20 cellular contexts compared by ENCODE assay signal in the genomic region with DNA sequence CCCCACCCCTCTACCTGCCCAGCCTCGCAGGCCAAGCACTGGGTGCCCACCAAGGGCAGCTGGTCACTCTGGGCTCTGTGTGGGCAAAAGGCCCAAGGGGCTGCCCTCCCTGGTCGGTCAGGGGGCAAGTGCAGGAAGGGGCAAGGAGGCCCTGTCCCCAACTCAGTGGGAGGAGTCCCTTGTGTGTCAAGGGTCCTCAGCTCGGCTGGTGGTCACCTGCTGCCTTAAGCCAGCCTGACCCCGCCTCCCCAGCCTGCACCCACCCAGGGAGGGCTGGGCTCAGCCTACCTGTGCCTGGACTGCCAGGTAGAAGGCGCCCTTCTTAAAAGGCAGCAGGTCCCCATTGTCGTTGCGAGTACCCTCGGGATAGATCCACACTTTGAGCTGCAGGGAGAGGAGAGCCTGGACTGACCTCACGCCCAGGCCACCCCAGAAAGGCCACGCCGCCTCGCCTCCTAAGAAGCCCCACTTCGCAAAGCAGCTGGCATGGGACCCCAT.
"Had no signal": no experiment of that assay in that cellular context is flagged by ENCODE, and none has a peak within 500 bp of the region (broad histone marks: within the 10 kb centered on the region; RNA-seq: fewer than 3 reads in every experiment).

No MANE protein-coding gene starts in this region.

- ATAC-seq: sciatic nerve; stimulated activated effector memory CD8-positive, alpha-beta T cell treated with anti-CD3 and anti-CD28 coated beads, Interleukin-12 subunit alpha, Interleukin-12 subunit beta, amount 100 ng/mL, for 72 hours had no signal

- H3K27ac ChIP-seq: coronary artery, esophagus squamous epithelium, neutrophil, thoracic aorta, vagina had no signal

- H3K4me3 ChIP-seq: coronary artery, esophagus squamous epithelium, heart right ventricle, lung, mucosa of descending colon, skin epidermis, thoracic aorta, vagina had no signal

- H3K27me3 ChIP-seq: heart right ventricle, neutrophil, vagina had no signal

- DNase-seq: activated CD4-positive, alpha-beta T cell treated with anti-CD3 and anti-CD28 coated beads for 4 hours; activated CD4-positive, alpha-beta T cell treated with anti-CD3 and anti-CD28 coated beads, Interleukin-2, amount 50 U/mL, for 48 hours; activated CD8-positive, alpha-beta memory T cell treated with anti-CD3 and anti-CD28 coated beads for 24 hours; activated effector memory CD4-positive, alpha-beta T cell treated with Interleukin-2 at 50 U/mL for 16 hours; activated naive CD4-positive, alpha-beta T cell treated with Interleukin-2 at 50 U/mL for 16 hours; anterior cingulate cortex; esophagus squamous epithelium; foreskin melanocyte; heart right ventricle; kidney glomerular epithelial cell; mucosa of descending colon; stimulated activated CD4-positive, alpha-beta T cell treated with anti-CD3 and anti-CD28 coated beads, Interleukin-4, amount 100 ng/mL, for 24 hours had no signal

- H3K9me3 ChIP-seq: esophagus squamous epithelium, heart right ventricle, mucosa of descending colon, neutrophil, thoracic aorta, vagina had no signal
